ENCODE assay signal across 8 cellular contexts in the genomic region with DNA sequence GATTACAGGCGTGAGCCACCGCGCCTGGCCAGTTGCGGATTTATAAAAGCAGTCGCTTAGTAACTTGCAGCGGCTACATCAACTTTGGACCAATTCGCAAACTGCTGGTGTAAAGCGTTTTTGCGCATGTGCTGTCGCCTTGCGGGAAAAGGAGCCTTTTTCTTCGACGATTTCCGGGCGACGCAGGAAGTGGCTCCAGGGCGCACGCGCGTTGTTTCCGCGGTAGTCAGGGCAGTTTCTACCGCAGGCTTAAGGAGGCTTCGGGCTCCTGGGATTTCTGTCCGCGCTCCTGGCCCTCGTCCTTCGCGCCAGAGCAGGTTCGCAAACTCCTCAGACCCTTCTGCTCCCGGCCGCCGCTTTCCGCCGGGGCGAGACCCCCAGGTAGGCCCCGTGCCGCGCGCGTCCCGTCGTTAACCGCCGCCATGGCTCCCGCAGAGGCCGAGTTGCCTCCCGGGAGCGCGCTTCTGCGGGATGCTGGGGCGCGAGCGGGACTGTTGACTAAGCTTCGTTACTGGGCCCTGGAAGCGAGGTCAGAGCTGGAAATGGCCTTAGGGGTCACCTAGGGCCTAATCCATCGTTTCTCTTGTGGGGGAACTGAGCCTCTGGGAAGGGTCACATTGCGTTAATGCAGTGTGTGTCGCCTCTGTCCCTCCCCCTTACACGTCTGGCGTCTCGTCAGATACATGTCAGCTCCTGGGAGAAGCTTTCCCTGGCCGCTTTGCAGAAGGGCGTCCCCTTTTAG.
DNase-seq lines count a peak whose midpoint lies in the region; ATAC-seq and TF ChIP-seq lines count a peak whose summit lies in the region.

A gene with protein sequence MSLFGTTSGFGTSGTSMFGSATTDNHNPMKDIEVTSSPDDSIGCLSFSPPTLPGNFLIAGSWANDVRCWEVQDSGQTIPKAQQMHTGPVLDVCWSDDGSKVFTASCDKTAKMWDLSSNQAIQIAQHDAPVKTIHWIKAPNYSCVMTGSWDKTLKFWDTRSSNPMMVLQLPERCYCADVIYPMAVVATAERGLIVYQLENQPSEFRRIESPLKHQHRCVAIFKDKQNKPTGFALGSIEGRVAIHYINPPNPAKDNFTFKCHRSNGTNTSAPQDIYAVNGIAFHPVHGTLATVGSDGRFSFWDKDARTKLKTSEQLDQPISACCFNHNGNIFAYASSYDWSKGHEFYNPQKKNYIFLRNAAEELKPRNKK (plus strand): TSS at position 214 of the 742 bp plus-strand sequence. CDS start 2,784 bp downstream, outside the sequence.

- H3K27me3 ChIP-seq in OCI-LY3 (ENCODE audit: low read depth, low read length), result no peaks in the 10 kb centered on the region

- no peak for TF ChIP-seq CTCF in OCI-LY3 (IDR thresholded peaks at IDR 0.05; ENCODE audit: low read depth, low read length)

- H3K4me2 ChIP-seq in OCI-LY3 (ENCODE audit: low read length), result peak within 1 kb of the TSS; percentile 98

- H3K79me2 ChIP-seq in OCI-LY3 (ENCODE audit: low read length), result peaks cover 39% of the 10 kb centered on the region

- peak; percentile 79 for ATAC-seq in GM21423 (IDR thresholded peaks at IDR 0.05; ENCODE audit: unreplicated experiment)

- peaks cover 34% of the 10 kb centered on the region for H3K36me3 ChIP-seq in OCI-LY3 (replicated peaks; ENCODE audit: low read depth, low read length)

- DNase-seq in COLO829 (ENCODE audit: low spot score), result peak; percentile 95
- DNase-seq in HuH-7.5 (ENCODE audit: low spot score), result peak; percentile 89
- peak; percentile 94 for DNase-seq in activated CD8-positive, alpha-beta memory T cell treated with anti-CD3 and anti-CD28 coated beads, Interleukin-2, amount 50 U/mL, for 48 hours
- peak; percentile 60 for DNase-seq in epidermal melanocyte (ENCODE audit: insufficient read length, low spot score)
- peak; percentile 95 for DNase-seq in middle frontal gyrus (ENCODE audit: extremely low spot score, low spot score)
- DNase-seq in stimulated activated CD8-positive, alpha-beta memory T cell treated with anti-CD3 and anti-CD28 coated beads, Interleukin-2, amount 100 ng/mL, for 1 hour (ENCODE audit: low read depth in 2 of 2), result peak; percentile 79 to 85

- H3K9ac ChIP-seq in OCI-LY3 (ENCODE audit: low read length), result peak within 1 kb of the TSS; percentile 88

- peak within 1 kb of the TSS; percentile 82 for H2AFZ ChIP-seq in OCI-LY3 (ENCODE audit: low read depth, low read length)

- H3K4me1 ChIP-seq in OCI-LY3 (ENCODE audit: low read length), result peaks cover 13% of the 10 kb centered on the region

- H4K20me1 ChIP-seq in OCI-LY3 (ENCODE audit: insufficient read depth, low read length), result peaks cover 21% of the 10 kb centered on the region

- H3K27ac ChIP-seq in OCI-LY3 (ENCODE audit: low read length), result peak within 1 kb of the TSS; percentile 45

- H3K4me3 ChIP-seq in OCI-LY3 (ENCODE audit: low read length), result peak within 1 kb of the TSS; percentile 83

- no peaks in the 10 kb centered on the region for H3K9me3 ChIP-seq in OCI-LY3 (ENCODE audit: insufficient read depth, low read length)

Comparison
In these comparisons a context has a peak if more than half of its experiments do, and no peak if none do; other contexts are left out.
1. Peak in every context shown above with its lines: DNase-seq, ATAC-seq, H3K4me3 ChIP-seq and H3K27ac ChIP-seq.